28 cellular contexts compared by ENCODE assay signal in genomic region chr2:20528713-20529112, GRCh38.
"Had no signal": no experiment of that assay in that cellular context is flagged by ENCODE, and none has a peak within 500 bp of the region (broad histone marks: within the 10 kb centered on the region; RNA-seq: fewer than 3 reads in every experiment).

No MANE protein-coding gene starts in this region.

- ATAC-seq: left colon; left lung; lower lobe of right lung; mucosa of descending colon; naive thymus-derived CD4-positive, alpha-beta T cell; natural killer cell treated with Interleukin-12 subunit alpha and Interleukin-12 subunit beta and Interleukin-15 and Interleukin-18, amount 100 ng/mL, for 72 hours; pancreas; right cardiac atrium; stimulated activated effector memory CD8-positive, alpha-beta T cell treated with anti-CD3 and anti-CD28 coated beads, Interleukin-12 subunit alpha, Interleukin-12 subunit beta, amount 100 ng/mL, for 72 hours; upper lobe of right lung had no signal

- H3K27me3 ChIP-seq: left lung, pancreas, sigmoid colon, suprapubic skin, upper lobe of right lung had no signal

- H3K9me3 ChIP-seq: left lung, lower lobe of right lung, mucosa of descending colon, pancreas, prostate gland, sigmoid colon, spleen, suprapubic skin, thoracic aorta, tibial artery, upper lobe of right lung had no signal

- H3K36me3 ChIP-seq: left lung, lower lobe of right lung, pancreas, prostate gland, sigmoid colon, spleen, suprapubic skin, thoracic aorta, tibial artery, upper lobe of right lung had no signal

- H3K27ac ChIP-seq: left lung, lower lobe of right lung, pancreas, prostate gland, sigmoid colon, suprapubic skin, thoracic aorta, tibial artery, upper lobe of right lung had no signal

- FAIRE-seq: islet of Langerhans, kidney, pancreas, small intestine, urothelium cell line had no signal

- H3K4me1 ChIP-seq: pancreas, prostate gland had no signal

- H3K4me3 ChIP-seq: left lung, lower lobe of right lung, mucosa of descending colon, pancreas, prostate gland, sigmoid colon, spleen, suprapubic skin, thoracic aorta, tibial artery, upper lobe of right lung had no signal

- DNase-seq: hypothalamus; immature natural killer cell; kidney; left colon; left lung; lower lobe of right lung; mammary epithelial cell; midbrain; mucosa of descending colon; naive thymus-derived CD4-positive, alpha-beta T cell; pancreas; retina; right cardiac atrium; sigmoid colon; small intestine; spleen; stimulated activated CD4-positive, alpha-beta T cell treated with anti-CD3 and anti-CD28 coated beads, Interleukin-4, amount 100 ng/mL, for 24 hours; stimulated activated naive CD4-positive, alpha-beta T cell; trophoblast cell; upper lobe of right lung had no signal
